In the genomic region with DNA sequence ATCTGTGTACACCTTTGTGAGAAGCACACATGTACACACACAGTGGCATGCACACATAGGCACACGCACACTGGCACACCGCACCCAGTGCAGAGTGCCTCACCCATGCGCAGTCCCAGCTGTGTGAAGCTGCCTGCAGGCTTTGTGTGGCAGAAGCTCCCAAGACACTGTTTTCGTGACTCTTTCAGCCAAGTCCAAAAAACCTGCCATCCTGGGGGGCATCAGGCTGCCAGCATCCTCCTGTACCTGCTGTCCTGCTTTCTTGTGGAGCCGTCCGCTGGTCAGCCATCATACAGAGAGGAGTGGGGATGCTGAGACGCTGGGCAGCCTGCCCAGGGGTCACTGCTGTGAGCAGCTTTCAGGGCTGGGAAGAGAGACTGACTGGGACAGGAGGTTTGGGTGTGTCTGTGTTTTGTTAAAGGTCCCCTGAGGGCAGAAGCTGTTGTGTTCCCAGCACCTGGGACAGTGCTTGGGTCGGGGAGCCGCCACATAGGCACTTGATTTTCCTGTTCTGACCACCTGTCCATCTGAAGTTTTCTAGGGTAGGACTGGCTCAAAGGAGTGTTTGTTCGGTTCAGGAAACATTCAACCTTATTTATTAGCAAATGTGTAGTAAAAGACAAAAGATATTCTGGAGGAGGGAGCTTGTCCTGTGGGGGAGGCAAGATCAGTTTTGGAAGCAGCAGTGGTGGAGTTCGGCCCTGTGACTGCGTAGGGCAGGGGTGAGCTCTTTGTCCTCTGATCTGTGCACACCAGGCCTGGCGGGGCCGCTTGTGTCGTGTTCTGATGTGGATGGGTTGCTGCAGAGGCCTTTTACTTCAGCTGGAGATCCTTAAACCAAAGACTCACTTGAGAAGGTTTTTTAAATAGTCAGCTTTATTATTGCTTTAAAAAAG, we compare ENCODE assay signal across 13 cellular contexts. TPM values are rescaled to one million over a fixed set of nuclear protein-coding genes. Genes with fewer than 3 reads are reported as not detected.
DNase-seq lines count a peak whose midpoint lies in the region; FAIRE-seq and TF ChIP-seq lines count a peak whose summit lies in the region.
"Had no signal": no experiment of that assay in that cellular context is flagged by ENCODE, and none has a peak within 500 bp of the region (broad histone marks: within the 10 kb centered on the region; RNA-seq: fewer than 3 reads in every experiment).

No MANE protein-coding gene starts in this region.

- no peaks in the 10 kb centered on the region for H3K9me3 Mint-ChIP-seq in astrocyte (ENCODE audit: unreplicated experiment)

- H3K9ac ChIP-seq in BLaER1 (peak overlapping the region; percentile 59), astrocyte (ENCODE audit: low read length) (no peak overlapping the region), mesenchymal stem cell (ENCODE audit: low read length) (no peak overlapping the region)

- H3K36me3 ChIP-seq in BLaER1 (peaks cover 50% of the 10 kb centered on the region), astrocyte (ENCODE audit: insufficient read depth, low read length) (no peaks in the 10 kb centered on the region), mesenchymal stem cell (ENCODE audit: control insufficient read depth in 1 of 2, insufficient read depth in 2 of 2, low read depth in 1 of 2, low read length in 2 of 2) (peaks cover 27 to 30% of the 10 kb centered on the region in 2 experiments)
- H3K36me3 ChIP-seq: ovary had no signal

- no peak overlapping the region for H2BK5ac ChIP-seq in mesenchymal stem cell (ENCODE audit: low read depth, low read length, poor library complexity, severe bottlenecking)

- H3K9me3 ChIP-seq in BLaER1: no peaks in the 10 kb centered on the region
- H3K9me3 ChIP-seq in astrocyte (ENCODE audit: insufficient read depth, low read depth, low read length): no peaks in the 10 kb centered on the region
- no peaks in the 10 kb centered on the region for H3K9me3 ChIP-seq in mesenchymal stem cell (ENCODE audit: control insufficient read depth, low read length)
- H3K9me3 ChIP-seq: ovary, tibial nerve had no signal

- H3K79me1 ChIP-seq in mesenchymal stem cell (replicated peaks; ENCODE audit: low read length, poor library complexity, severe bottlenecking): peaks cover 25% of the 10 kb centered on the region

- peaks cover 50% of the 10 kb centered on the region for H3K4me1 ChIP-seq in BLaER1
- H3K4me1 ChIP-seq in astrocyte (ENCODE audit: insufficient read depth, low read length): no peaks in the 10 kb centered on the region
- peaks cover 26% of the 10 kb centered on the region for H3K4me1 ChIP-seq in mesenchymal stem cell (ENCODE audit: control insufficient read depth, insufficient read depth, low read depth, low read length)

- 91% methylated on average over 14 of the region's 15 CpGs for WGBS in mesenchymal stem cell

- H3K27ac ChIP-seq in BLaER1: peak overlapping the region; percentile 50
- H3K27ac ChIP-seq in astrocyte (ENCODE audit: low read depth, low read length): no peak overlapping the region
- H3K27ac ChIP-seq in mesenchymal stem cell (ENCODE audit: low read length, poor library complexity, severe bottlenecking): no peak overlapping the region
- H3K27ac ChIP-seq: ovary, tibial nerve had no signal

- no peaks in the 10 kb centered on the region for H3K27me3 Mint-ChIP-seq in astrocyte (ENCODE audit: low read depth, unreplicated experiment)

- no peak for TF ChIP-seq CTCF in astrocyte (IDR thresholded peaks at IDR 0.05; ENCODE audit: insufficient read depth, low read depth, low read length)

- H2BK12ac ChIP-seq in mesenchymal stem cell (ENCODE audit: low read length in 2 of 2): no peak overlapping the region

- H2AK5ac ChIP-seq in mesenchymal stem cell (ENCODE audit: low read length, severe bottlenecking): peak overlapping the region; percentile 20

- FAIRE-seq in astrocyte (lab: Jason Lieb, UNC): no peak

- peaks cover 15% of the 10 kb centered on the region for H3K36me3 Mint-ChIP-seq in astrocyte (ENCODE audit: low read depth, unreplicated experiment)

- H2BK15ac ChIP-seq in mesenchymal stem cell (ENCODE audit: low read depth, poor library complexity, severe bottlenecking): no peak overlapping the region

- H3K4me1 Mint-ChIP-seq in astrocyte (ENCODE audit: low read depth, unreplicated experiment): peaks cover 34% of the 10 kb centered on the region

- H3K4me2 ChIP-seq in BLaER1 (peak overlapping the region; percentile 70), astrocyte (ENCODE audit: low read length) (no peak overlapping the region), mesenchymal stem cell (ENCODE audit: low read length, poor library complexity, severe bottlenecking) (no peak overlapping the region)

- H3K14ac ChIP-seq in mesenchymal stem cell (ENCODE audit: low read length in 2 of 2): no peak overlapping the region

- H3K23ac ChIP-seq in mesenchymal stem cell (ENCODE audit: low read length in 2 of 2): no peak overlapping the region

- H4K20me1 ChIP-seq in BLaER1 (peaks cover 99% of the 10 kb centered on the region), astrocyte (ENCODE audit: insufficient read depth, low read length) (peaks cover 91% of the 10 kb centered on the region)

- H2AFZ ChIP-seq in astrocyte (ENCODE audit: low read depth, low read length): no peak overlapping the region
- no peak overlapping the region for H2AFZ ChIP-seq in mesenchymal stem cell (ENCODE audit: low read depth, low read length)

- H3K27me3 ChIP-seq in BLaER1 (no peaks in the 10 kb centered on the region), astrocyte (ENCODE audit: insufficient read depth, low read length) (no peaks in the 10 kb centered on the region), mesenchymal stem cell (ENCODE audit: control insufficient read depth in 1 of 2, insufficient read depth in 1 of 2, low read length in 2 of 2) (no peaks in the 10 kb centered on the region)
- H3K27me3 ChIP-seq: ovary, tibial nerve had no signal

- no peak overlapping the region for H4K91ac ChIP-seq in mesenchymal stem cell (ENCODE audit: low read length)

- H2BK120ac ChIP-seq in mesenchymal stem cell (ENCODE audit: low read depth, low read length): no peak overlapping the region

- no peak overlapping the region for H4K8ac ChIP-seq in mesenchymal stem cell (ENCODE audit: low read length)

- H3K4ac ChIP-seq in mesenchymal stem cell (ENCODE audit: low read depth in 1 of 2, low read length in 2 of 2): no peak overlapping the region

- peak overlapping the region; percentile 31 for H3K4me3 Mint-ChIP-seq in astrocyte (ENCODE audit: unreplicated experiment)

- peak; percentile 79 for DNase-seq in G401 (ENCODE audit: low spot score)
- DNase-seq in astrocyte (ENCODE audit: low read depth): no peak
- DNase-seq in mesenchymal stem cell: no peak
- no peak for DNase-seq in central memory CD4-positive, alpha-beta T cell
- DNase-seq in stimulated activated CD4-positive, alpha-beta T cell treated with anti-CD3 and anti-CD28 coated beads, Interleukin-2, amount 100 ng/mL, for 48 hours: no peak
- DNase-seq in OCI-M2 (lab: John Stamatoyannopoulos, UW; ENCODE audit: unreplicated experiment): no peak
- no peak for DNase-seq in NCI-H2227 treated with DMSO at 0.1 percent for 48 hours (lab: John Stamatoyannopoulos, UW)
- DNase-seq: DMS 273 treated with DMSO at 0.1 percent for 48 hours; effector CD4-positive, alpha-beta T cell; NCI-H446 treated with DMSO at 0.1 percent for 48 hours; ovary had no signal

- in situ Hi-C loops in G401 (cut with HindIII; ENCODE audit: low sequenced_read_pairs): no loop called here

- peaks cover 64% of the 10 kb centered on the region for H3K79me2 ChIP-seq in astrocyte (ENCODE audit: insufficient read depth, low read length)

- H3K18ac ChIP-seq in mesenchymal stem cell (ENCODE audit: low read depth in 1 of 2, low read length in 2 of 2): peak overlapping the region in 1 of 2 experiments; percentile 37

- no peak overlapping the region for H3K4me3 ChIP-seq in BLaER1
- no peak overlapping the region for H3K4me3 ChIP-seq in astrocyte (ENCODE audit: insufficient read depth, low read depth, low read length)
- H3K4me3 ChIP-seq in mesenchymal stem cell (ENCODE audit: insufficient read depth in 1 of 2, low read depth in 1 of 2, low read length in 2 of 2): no peak overlapping the region
- H3K4me3 ChIP-seq: ovary, tibial nerve had no signal

- peak overlapping the region; percentile 51 for H3K27ac Mint-ChIP-seq in astrocyte (ENCODE audit: unreplicated experiment)

RNA-seq across cellular contexts. Expression of a gene that starts 29.7 kb away (rescaled TPM):
- total RNA-seq in G401 (2014; rRNA removed; shearing (Covaris generic)): 47.5 and 57.1 TPM in 2 replicates
- 105 and 110 TPM in 2 replicates for total RNA-seq in astrocyte
- 75.8 TPM for polyA plus RNA-seq in mesenchymal stem cell (2013, experiment 1 of 2)
- 83.6 TPM for polyA plus RNA-seq in mesenchymal stem cell (2013, experiment 2 of 2)

RNA-seq across cellular contexts. Expression of a gene that starts 44.8 kb away (rescaled TPM):
- 64.2 and 83.4 TPM in 2 replicates for total RNA-seq in G401 (2014; rRNA removed; shearing (Covaris generic))
- total RNA-seq in astrocyte: 72.6 and 74.6 TPM in 2 replicates
- 67.7 TPM for polyA plus RNA-seq in mesenchymal stem cell (2013, experiment 1 of 2)
- 65.9 TPM for polyA plus RNA-seq in mesenchymal stem cell (2013, experiment 2 of 2)
